In genomic region chr3:111829023-111829422, GRCh38 we compare ENCODE assay signal across 22 cellular contexts. TPM values are rescaled to one million over a fixed set of nuclear protein-coding genes. Genes with fewer than 3 reads are reported as not detected.
DNase-seq lines count a peak whose midpoint lies in the region; ATAC-seq and TF ChIP-seq lines count a peak whose summit lies in the region.
"Had no signal": no experiment of that assay in that cellular context is flagged by ENCODE, and none has a peak within 500 bp of the region (broad histone marks: within the 10 kb centered on the region; RNA-seq: fewer than 3 reads in every experiment).

No MANE protein-coding gene starts in this region.

- no peaks in the 10 kb centered on the region for H3K9me3 ChIP-seq in naive thymus-derived CD4-positive, alpha-beta T cell (ENCODE audit: control insufficient read depth in 2 of 3, low read length in 3 of 3)
- no peaks in the 10 kb centered on the region for H3K9me3 ChIP-seq in testis
- H3K9me3 ChIP-seq: A549 had no signal

- ATAC-seq in sciatic nerve = peak; percentile 42
- no peak for ATAC-seq in naive thymus-derived CD4-positive, alpha-beta T cell

- H3K27me3 ChIP-seq in naive thymus-derived CD4-positive, alpha-beta T cell (ENCODE audit: control insufficient read depth in 2 of 2, insufficient read depth in 2 of 2, low read length in 2 of 2) = no peaks in the 10 kb centered on the region
- no peaks in the 10 kb centered on the region for H3K27me3 ChIP-seq in testis

- CTCF ChIA-PET in naive thymus-derived CD4-positive, alpha-beta T cell (lab: Charles Lee) = no interaction called here

- H3K4me1 Mint-ChIP-seq in nephron progenitor cell = peaks cover 45% of the 10 kb centered on the region
- H3K4me1 Mint-ChIP-seq in naive thymus-derived CD4-positive, alpha-beta T cell = peaks cover 8 to 17% (median 11%) of the 10 kb centered on the region in 7 donors

- peak overlapping the region; percentile 48 for H3K27ac Mint-ChIP-seq in nephron progenitor cell
- H3K27ac Mint-ChIP-seq in naive thymus-derived CD4-positive, alpha-beta T cell = no peak overlapping the region

- POLR2A ChIA-PET in naive thymus-derived CD4-positive, alpha-beta T cell (lab: Charles Lee) = no interaction called here

- TF ChIP-seq CTCF in nephron progenitor cell (IDR thresholded peaks at IDR 0.05) (no peak), testis (IDR thresholded peaks at IDR 0.05) (no peak)

- no peaks in the 10 kb centered on the region for H3K36me3 Mint-ChIP-seq in nephron progenitor cell (ENCODE audit: low read depth)
- H3K36me3 Mint-ChIP-seq in naive thymus-derived CD4-positive, alpha-beta T cell = no peaks in the 10 kb centered on the region
- H3K36me3 Mint-ChIP-seq: CD4-positive, alpha-beta memory T cell had no signal

- DNase-seq in NCI-H226 = peak; percentile 33
- DNase-seq in amniotic epithelial cell (ENCODE audit: low read depth) = peak; percentile 62
- DNase-seq in nephron progenitor cell = no peak
- no peak for DNase-seq in sciatic nerve (ENCODE audit: low spot score)
- no peak for DNase-seq in activated CD4-positive, alpha-beta T cell treated with anti-CD3 and anti-CD28 coated beads, Interleukin-2, amount 50 U/mL, for 48 hours
- DNase-seq in naive thymus-derived CD4-positive, alpha-beta T cell = no peak
- DNase-seq in testis = no peak
- DNase-seq in NCI-H2171 (lab: John Stamatoyannopoulos, UW) = no peak
- DNase-seq: 8988T; ACHN; C1 segment of cervical spinal cord; Calu3; CD4-positive, alpha-beta memory T cell; COR-L47; DMS53; DMS79 treated with DMSO at 0.1 percent for 48 hours; GF-D8; GM23248; H7; HCEC 1CT had no signal

- TF ChIP-seq POLR2A in testis (IDR thresholded peaks at IDR 0.05) = no peak

- intact Hi-C loops in sciatic nerve (cut with DNase I) = no loop called here
- intact Hi-C loops in naive thymus-derived CD4-positive, alpha-beta T cell (cut with micrococcal nuclease) = no loop called here
- intact Hi-C loops in testis (cut with DNase I; ENCODE audit: low total_unique reads) = no loop called here

- H3K4me3 ChIP-seq in naive thymus-derived CD4-positive, alpha-beta T cell (ENCODE audit: low read length) = no peak overlapping the region
- no peak overlapping the region for H3K4me3 ChIP-seq in testis
- H3K4me3 ChIP-seq: A549, GM23248 had no signal

- peaks cover 3% of the 10 kb centered on the region for H3K27me3 Mint-ChIP-seq in nephron progenitor cell (ENCODE audit: low read depth, poor library complexity)
- no peaks in the 10 kb centered on the region for H3K27me3 Mint-ChIP-seq in naive thymus-derived CD4-positive, alpha-beta T cell
- H3K27me3 Mint-ChIP-seq: CD4-positive, alpha-beta memory T cell had no signal

- no peaks in the 10 kb centered on the region for H3K36me3 ChIP-seq in naive thymus-derived CD4-positive, alpha-beta T cell (ENCODE audit: control insufficient read depth in 2 of 3, insufficient read depth in 3 of 3, low read length in 3 of 3)
- H3K36me3 ChIP-seq in testis (ENCODE audit: low read depth, missing control alignments) = no peaks in the 10 kb centered on the region

- WGBS in testis, 2 donors = 60 to 79% methylated on average over 1 of the region's 1 CpG

- no peaks in the 10 kb centered on the region for H3K4me1 ChIP-seq in naive thymus-derived CD4-positive, alpha-beta T cell (ENCODE audit: control insufficient read depth in 2 of 2, insufficient read depth in 2 of 2, low read length in 2 of 2)
- H3K4me1 ChIP-seq in testis = no peaks in the 10 kb centered on the region
- H3K4me1 ChIP-seq: A549 had no signal

- H3K27ac ChIP-seq in naive thymus-derived CD4-positive, alpha-beta T cell (ENCODE audit: low read depth, low read length) = no peak overlapping the region
- H3K27ac ChIP-seq in testis = no peak overlapping the region
- H3K27ac ChIP-seq: A549, GM23248 had no signal

- H3K9me3 Mint-ChIP-seq in nephron progenitor cell = no peaks in the 10 kb centered on the region
- no peaks in the 10 kb centered on the region for H3K9me3 Mint-ChIP-seq in naive thymus-derived CD4-positive, alpha-beta T cell
- H3K9me3 Mint-ChIP-seq: CD4-positive, alpha-beta memory T cell had no signal

- H3K4me3 Mint-ChIP-seq in nephron progenitor cell = no peak overlapping the region
- no peak overlapping the region for H3K4me3 Mint-ChIP-seq in naive thymus-derived CD4-positive, alpha-beta T cell
- H3K4me3 Mint-ChIP-seq: CD4-positive, alpha-beta memory T cell had no signal

RNA-seq across cellular contexts. Expression of gene PHLDB2, which starts 30.0 kb away (rescaled TPM):
- 150 TPM for total RNA-seq in sciatic nerve
- total RNA-seq in naive thymus-derived CD4-positive, alpha-beta T cell = 1 to 10 TPM in 3 of 5 experiments, under 1 TPM in 2; 0.38 to 6.8 (median 1.6) TPM
- under 1 TPM; 0.15 to 0.45 TPM for polyA plus RNA-seq in naive thymus-derived CD4-positive, alpha-beta T cell
- 10 to 100 TPM; 11.7 to 16.5 TPM for total RNA-seq in testis
- 12.3 TPM for polyA plus RNA-seq in testis (ENCODE audit: insufficient read depth, low read depth, low replicate concordance)
- total RNA-seq: G401 had no signal

Comparison
In these comparisons a context has a peak if more than half of its experiments do, and no peak if none do; other contexts are left out.
1. DNase-seq: peak in NCI-H226 (single experiment) and amniotic epithelial cell (single experiment); none in nephron progenitor cell (single experiment), sciatic nerve (single experiment), activated CD4-positive, alpha-beta T cell treated with anti-CD3 and anti-CD28 coated beads, Interleukin-2, amount 50 U/mL, for 48 hours (0 of 2), naive thymus-derived CD4-positive, alpha-beta T cell (0 of 9), testis (single experiment) and NCI-H2171 (single experiment).